ENCODE assay signal across 9 cellular contexts in genomic region chr14:54893151-54893760, GRCh38. TPM values are rescaled to one million over a fixed set of nuclear protein-coding genes. Genes with fewer than 3 reads are reported as not detected.
DNase-seq lines count a peak whose midpoint lies in the region; ATAC-seq, FAIRE-seq and TF ChIP-seq lines count a peak whose summit lies in the region.
"Had no signal": no experiment of that assay in that cellular context is flagged by ENCODE, and none has a peak within 500 bp of the region (broad histone marks: within the 10 kb centered on the region; RNA-seq: fewer than 3 reads in every experiment).

No MANE protein-coding gene starts in this region.

- no peaks in the 10 kb centered on the region for H3K27me3 Mint-ChIP-seq in activated B cell treated with CpG ODN at 0.5 μM for 24 hours

- H3K4me3 Mint-ChIP-seq in activated B cell treated with CpG ODN at 0.5 μM for 24 hours, result no peak overlapping the region

- no peaks in the 10 kb centered on the region for H3K27me3 ChIP-seq in prostate gland (replicated peaks; ENCODE audit: insufficient read depth)

- H3K36me3 Mint-ChIP-seq in activated B cell treated with CpG ODN at 0.5 μM for 24 hours (ENCODE audit: low read depth), result no peaks in the 10 kb centered on the region

- no peak for TF ChIP-seq POLR2A in GM12892 (IDR thresholded peaks at IDR 0.05; ENCODE audit: low read depth, low read length)
- TF ChIP-seq POLR2A in prostate gland (IDR thresholded peaks at IDR 0.05), result no peak

- peaks cover 33% of the 10 kb centered on the region for H3K4me1 Mint-ChIP-seq in activated B cell treated with CpG ODN at 0.5 μM for 24 hours

- no peaks in the 10 kb centered on the region for H3K4me1 ChIP-seq in prostate gland (replicated peaks)

- CTCF ChIA-PET in activated B cell treated with CpG ODN at 0.5 μM for 24 hours (lab: Charles Lee), result interaction anchor here (0.6 to 2.9 kb wide), 10 partner anchors 9 to 329 kb away, joined by 3 to 14 read pairs (median 4); partner anchors contain the start of gene GCH1

- DNase-seq in CD1c-positive myeloid dendritic cell (ENCODE audit: extremely low spot score), result peak; percentile 61
- no peak for DNase-seq in GM12892 (ENCODE audit: insufficient read length)
- DNase-seq in NCI-H146 treated with DMSO at 0.1 percent for 48 hours (lab: John Stamatoyannopoulos, UW; ENCODE audit: unreplicated experiment), result peak; percentile 40
- no peak for DNase-seq in activated B cell treated with CpG ODN at 0.5 μM for 24 hours
- peak; percentile 38 for DNase-seq in foreskin melanocyte
- no peak for DNase-seq in prostate gland (ENCODE audit: low spot score)
- DNase-seq: right cardiac atrium had no signal

- ATAC-seq in activated B cell treated with CpG ODN at 0.5 μM for 24 hours (ENCODE audit: low read depth) (peak; percentile 79), GM19455 (IDR thresholded peaks at IDR 0.05; ENCODE audit: unreplicated experiment) (no peak), HG03520 (IDR thresholded peaks at IDR 0.05; ENCODE audit: unreplicated experiment) (no peak)

- no peak overlapping the region for H3K27ac Mint-ChIP-seq in activated B cell treated with CpG ODN at 0.5 μM for 24 hours

- TF ChIP-seq CTCF in activated B cell treated with CpG ODN at 0.5 μM for 24 hours (IDR thresholded peaks at IDR 0.05) (peak; percentile 79), prostate gland (IDR thresholded peaks at IDR 0.05) (peak; percentile 21 to 73 (median 51))

- no peaks in the 10 kb centered on the region for H3K9me3 Mint-ChIP-seq in activated B cell treated with CpG ODN at 0.5 μM for 24 hours

- POLR2A ChIA-PET in activated B cell treated with CpG ODN at 0.5 μM for 24 hours (lab: Charles Lee), result interaction anchor here (1.1 to 1.7 kb wide), 2 partner anchors 9 to 12 kb away, joined by 3 to 4 read pairs; partner anchors contain the start of gene GCH1

- H3K27ac ChIP-seq in prostate gland, result no peak overlapping the region

- WGBS in prostate gland, result 79% methylated on average over 3 of the region's 3 CpGs

- no peaks in the 10 kb centered on the region for H3K36me3 ChIP-seq in prostate gland

- H3K9me3 ChIP-seq in prostate gland, result no peaks in the 10 kb centered on the region

- H3K4me3 ChIP-seq in prostate gland, result no peak overlapping the region

- peak; percentile 81 for FAIRE-seq in GM12892 (lab: Jason Lieb, UNC)

- intact Hi-C loops in activated B cell treated with CpG ODN at 0.5 μM for 24 hours (cut with micrococcal nuclease) (loop anchor here (1.0 kb wide), 4 partner anchors 9 to 329 kb away; partner anchors contain the start of gene GCH1), prostate gland (cut with DNase I) (no loop called here)

RNA-seq across cellular contexts. Expression of gene GCH1, which starts 9.4 kb away (rescaled TPM):
- polyA plus RNA-seq in GM12892 (2012; ENCODE audit: missing spikeins), result 22.5 TPM
- total RNA-seq in activated B cell treated with CpG ODN at 0.5 μM for 24 hours (15.5 and 17.2 TPM in 2 replicates), prostate gland (10 to 100 TPM in 1 of 2 donors, 1 to 10 TPM in 1; 4.9 to 19.4 TPM)

Comparison
In these comparisons a context has a peak if more than half of its experiments do, and no peak if none do; other contexts are left out.
1. DNase-seq: peak in CD1c-positive myeloid dendritic cell (single experiment), NCI-H146 treated with DMSO at 0.1 percent for 48 hours (single experiment) and foreskin melanocyte (single experiment); none in GM12892 (single experiment), activated B cell treated with CpG ODN at 0.5 μM for 24 hours (single experiment) and prostate gland (single experiment).